7 cellular contexts compared by ENCODE assay signal in the genomic region with DNA sequence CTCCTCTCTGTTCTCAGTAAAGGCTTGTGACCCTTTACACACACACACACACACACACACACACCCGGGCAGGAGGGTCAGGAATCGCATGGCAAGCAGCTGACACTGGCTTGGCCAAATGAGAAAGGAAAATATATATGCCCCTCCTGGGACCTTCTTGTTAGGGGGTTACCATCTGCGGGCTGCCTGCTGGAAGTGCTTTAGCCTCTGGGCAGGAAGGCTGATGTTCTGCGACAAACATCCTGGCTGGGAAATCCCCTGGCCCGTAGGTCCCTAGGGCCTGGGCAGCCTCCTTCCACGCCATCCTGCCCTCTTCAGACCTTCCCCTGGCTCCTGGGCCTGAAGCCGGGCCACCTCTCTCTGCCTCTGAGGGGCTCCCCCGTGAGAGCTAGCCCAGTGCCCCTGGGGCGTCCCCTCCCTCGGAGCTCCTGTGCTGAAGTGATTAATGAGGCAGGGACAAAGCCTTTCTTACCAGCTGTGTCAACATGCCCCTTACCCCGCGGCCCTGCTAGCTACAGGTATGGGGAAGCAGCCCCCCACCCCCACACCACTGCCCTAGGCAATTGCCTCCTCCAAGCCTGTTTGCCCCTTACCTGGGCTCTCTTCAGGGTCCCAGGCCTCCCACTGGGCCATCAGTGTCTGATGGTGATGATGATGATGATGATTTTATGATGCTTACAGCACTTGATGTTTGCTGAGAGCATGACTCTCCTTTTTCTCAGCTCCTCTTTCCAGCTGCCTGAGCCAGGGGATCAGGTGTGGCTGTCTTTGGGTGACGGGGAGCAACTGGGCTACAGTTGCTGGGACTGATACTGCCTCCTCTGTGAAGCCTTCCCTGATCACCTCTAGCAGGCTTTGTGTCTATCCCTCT. TPM values are rescaled to one million over a fixed set of nuclear protein-coding genes. Genes with fewer than 3 reads are reported as not detected.
DNase-seq lines count a peak whose midpoint lies in the region; ATAC-seq and TF ChIP-seq lines count a peak whose summit lies in the region.

No MANE protein-coding gene starts in this region.

- H3K4me2 ChIP-seq in fibroblast of lung (ENCODE audit: extremely low read depth, insufficient read depth, low read length): no peak overlapping the region

- intact Hi-C loops in spleen (cut with DNase I; ENCODE audit: low total_unique reads): loop anchor here (10.0 kb wide), 1 partner anchor 186 kb away; no protein-coding TSS in a partner anchor
- intact Hi-C loops in left colon (cut with DNase I, micrococcal nuclease): loop anchor here in 1 of 2 donors (10.0 kb wide), 1 partner anchor 176 kb away; a partner anchor contains a TSS

- H3K9me3 ChIP-seq in HUES48 (ENCODE audit: control insufficient read depth, insufficient read depth, low read length) (no peaks in the 10 kb centered on the region), fibroblast of lung (ENCODE audit: control insufficient read depth, insufficient read depth, low read depth, low read length) (no peaks in the 10 kb centered on the region), spleen (no peaks in the 10 kb centered on the region)

- no peaks in the 10 kb centered on the region for H3K79me2 ChIP-seq in fibroblast of lung (ENCODE audit: control insufficient read depth, insufficient read depth, low read length)

- peaks cover 29% of the 10 kb centered on the region for H3K4me1 ChIP-seq in HUES48 (ENCODE audit: control insufficient read depth, insufficient read depth, low read length)
- peaks cover 4% of the 10 kb centered on the region for H3K4me1 ChIP-seq in fibroblast of lung (ENCODE audit: control insufficient read depth, extremely low read depth, insufficient read depth, low read length)
- H3K4me1 ChIP-seq in spleen: peaks cover 19 to 57% (median 46%) of the 10 kb centered on the region in 6 donors

- peak; percentile 53 for DNase-seq in activated CD4-positive, CD25-positive, alpha-beta regulatory T cell treated with anti-CD3 and anti-CD28 coated beads, Interleukin-2, amount 50 U/mL, for 72 hours
- peak; percentile 32 to 70 for DNase-seq in fibroblast of lung (ENCODE audit: low read depth in 2 of 2)
- peak; percentile 81 for DNase-seq in spleen
- no peak for DNase-seq in left colon

- no peak for TF ChIP-seq CTCF in fibroblast of lung (conservative IDR thresholded peaks at IDR 0.05 in 1 of 2, IDR thresholded peaks at IDR 0.05 in 1 of 2; ENCODE audit: low read depth in 1 of 2, low read length in 2 of 2)
- TF ChIP-seq CTCF in spleen (IDR thresholded peaks at IDR 0.05 in 8 of 11, conservative IDR thresholded peaks at IDR 0.05 in 3 of 11): no peak

- peak overlapping the region; percentile 39 for H3K27ac ChIP-seq in HUES48 (ENCODE audit: low read depth, low read length)
- H3K27ac ChIP-seq in fibroblast of lung (ENCODE audit: insufficient read depth, low read length): no peak overlapping the region
- H3K27ac ChIP-seq in spleen: peak overlapping the region; percentile 53 to 81 (median 69)

- no peaks in the 10 kb centered on the region for H4K20me1 ChIP-seq in fibroblast of lung (ENCODE audit: control insufficient read depth, extremely low read depth, insufficient read depth, low read length)

- no peak for TF ChIP-seq POLR2A in spleen (IDR thresholded peaks at IDR 0.05)

- H2AFZ ChIP-seq in fibroblast of lung (ENCODE audit: low read length): no peak overlapping the region

- 9 to 26% (median 20%) methylated on average over 8 to 13 of the region's 13 CpGs for WGBS in spleen, 5 donors

- ATAC-seq in GM19025 (IDR thresholded peaks at IDR 0.05; ENCODE audit: low read depth, unreplicated experiment) (peak; percentile 83), left colon (no peak), HG03039 (IDR thresholded peaks at IDR 0.05; ENCODE audit: unreplicated experiment) (no peak)

- no peaks in the 10 kb centered on the region for H3K27me3 ChIP-seq in HUES48 (ENCODE audit: control insufficient read depth, insufficient read depth, low read length)
- no peaks in the 10 kb centered on the region for H3K27me3 ChIP-seq in fibroblast of lung (ENCODE audit: control insufficient read depth, insufficient read depth, low read length)
- H3K27me3 ChIP-seq in spleen (replicated peaks in 1 of 7): peaks cover 0 to 8% (median 0%) of the 10 kb centered on the region in 7 donors

- H3K4me3 ChIP-seq in HUES48 (ENCODE audit: low read depth, low read length) (no peak overlapping the region), fibroblast of lung (replicated peaks in 1 of 4; ENCODE audit: control extremely low read depth in 1 of 4, insufficient read depth in 1 of 4, low read depth in 3 of 4, low read length in 4 of 4) (no peak overlapping the region), spleen (no peak overlapping the region)

- H3K36me3 ChIP-seq in HUES48 (ENCODE audit: control insufficient read depth, insufficient read depth, low read length): no peaks in the 10 kb centered on the region
- H3K36me3 ChIP-seq in fibroblast of lung (ENCODE audit: control insufficient read depth, insufficient read depth, low read length): no peaks in the 10 kb centered on the region
- no peaks in the 10 kb centered on the region for H3K36me3 ChIP-seq in spleen

- no peak overlapping the region for H3K9ac ChIP-seq in HUES48 (ENCODE audit: low read depth, low read length)
- no peak overlapping the region for H3K9ac ChIP-seq in fibroblast of lung (ENCODE audit: insufficient read depth, low read length)

RNA-seq across cellular contexts. Expression of a gene that starts 32.8 kb away (rescaled TPM):
- total RNA-seq in fibroblast of lung (0.33 and 0.51 TPM in 2 replicates), spleen (under 1 TPM in 4 of 7 donors, not detected in 3; 0.17 to 0.97 (median 0.74) TPM), left colon (under 1 TPM; 0.89 to 0.95 TPM)
- polyA plus RNA-seq in fibroblast of lung (1.8 and 4.1 TPM in 2 replicates), spleen (under 1 TPM; 0.37 to 0.53 (median 0.51) TPM)
- 2.4 and 7.6 TPM in 2 replicates for polyA plus RNA-seq in fibroblast of lung (2012)
- 6.4 and 8.2 TPM in 2 replicates for polyA minus RNA-seq in fibroblast of lung (ENCODE audit: low replicate concordance)

Comparison
In these comparisons a context has a peak if more than half of its experiments do, and no peak if none do; other contexts are left out.
1. DNase-seq: peak in activated CD4-positive, CD25-positive, alpha-beta regulatory T cell treated with anti-CD3 and anti-CD28 coated beads, Interleukin-2, amount 50 U/mL, for 72 hours (single experiment), fibroblast of lung (2 of 2) and spleen (single experiment); none in left colon (0 of 2).